In genomic region chr13:20826810-20827560, GRCh38 we compare ENCODE assay signal across 26 cellular contexts. TPM values are rescaled to one million over a fixed set of nuclear protein-coding genes. Genes with fewer than 3 reads are reported as not detected.
DNase-seq lines count a peak whose midpoint lies in the region; ATAC-seq, FAIRE-seq and TF ChIP-seq lines count a peak whose summit lies in the region.
"Had no signal": no experiment of that assay in that cellular context is flagged by ENCODE, and none has a peak within 500 bp of the region (broad histone marks: within the 10 kb centered on the region; RNA-seq: fewer than 3 reads in every experiment).

No MANE protein-coding gene starts in this region.

- ATAC-seq in GM23338: no peak
- ATAC-seq: activated T-helper 17 cell treated with anti-CD3 and anti-CD28 coated beads, Interleukin-2, amount 50 U/mL, for 72 hours; left lung; right lobe of liver; stimulated activated naive CD8-positive, alpha-beta T cell treated with anti-CD3 and anti-CD28 coated beads, Interleukin-15, Interleukin-2, amounts not matched to agents 100 U/mL and 50 U/mL, for 24 hours had no signal

- no peaks in the 10 kb centered on the region for H3K27me3 ChIP-seq in GM23338 (ENCODE audit: insufficient read depth)
- H3K27me3 ChIP-seq: left lung, right lobe of liver, thyroid gland had no signal

- H3K36me3 Mint-ChIP-seq in GM23338 (ENCODE audit: low read depth): no peaks in the 10 kb centered on the region
- peaks cover 1% of the 10 kb centered on the region for H3K36me3 Mint-ChIP-seq in mesothelial cell of epicardium
- H3K36me3 Mint-ChIP-seq: IgD-negative memory B cell had no signal

- peak; percentile 82 for FAIRE-seq in D721Med (lab: Jason Lieb, UNC)
- FAIRE-seq: bronchial epithelial cell, H1 had no signal

- peaks cover 24% of the 10 kb centered on the region for H3K79me2 ChIP-seq in GM23338 (replicated peaks; ENCODE audit: insufficient read depth)

- H3K9me3 Mint-ChIP-seq in GM23338 (no peaks in the 10 kb centered on the region), mesothelial cell of epicardium (no peaks in the 10 kb centered on the region)
- H3K9me3 Mint-ChIP-seq: activated CD4-positive, alpha-beta T cell treated with anti-CD3 and anti-CD28 coated beads, Interleukin-2, amount 10 ng/mL, durations not matched to agents 24 days and 14 days; activated T-helper 17 cell treated with anti-CD3 and anti-CD28 coated beads, Interleukin-2, amount 50 U/mL, for 72 hours; IgD-negative memory B cell had no signal

- H3K36me3 ChIP-seq in GM23338 (ENCODE audit: insufficient read depth): no peaks in the 10 kb centered on the region
- H3K36me3 ChIP-seq: left lung, right lobe of liver, thyroid gland had no signal

- H3K27me3 Mint-ChIP-seq in GM23338 (ENCODE audit: insufficient read depth, low read depth, poor library complexity) (no peaks in the 10 kb centered on the region), mesothelial cell of epicardium (ENCODE audit: low read depth) (no peaks in the 10 kb centered on the region)
- H3K27me3 Mint-ChIP-seq: activated CD4-positive, alpha-beta T cell treated with anti-CD3 and anti-CD28 coated beads, Interleukin-2, amount 10 ng/mL, durations not matched to agents 24 days and 14 days; activated T-helper 17 cell treated with anti-CD3 and anti-CD28 coated beads, Interleukin-2, amount 50 U/mL, for 72 hours; IgD-negative memory B cell had no signal

- H3K9me2 ChIP-seq in GM23338 (ENCODE audit: insufficient read depth): no peaks in the 10 kb centered on the region

- no peak for DNase-seq in D721Med (ENCODE audit: insufficient read length, low spot score)
- DNase-seq in GM23338 (ENCODE audit: low spot score): no peak
- DNase-seq in astrocyte of the spinal cord (ENCODE audit: low read depth, low spot score): peak; percentile 47
- no peak for DNase-seq in mesothelial cell of epicardium (ENCODE audit: low spot score in 2 of 2, unreplicated experiment in 2 of 2)
- DNase-seq in globus pallidus (ENCODE audit: low spot score): no peak
- no peak for DNase-seq in NCI-H510A (lab: John Stamatoyannopoulos, UW)
- no peak for DNase-seq in kidney glomerular epithelial cell (lab: John Stamatoyannopoulos, UW)
- DNase-seq in epidermal melanocyte (ENCODE audit: insufficient read length, low spot score): no peak
- DNase-seq: activated CD4-positive, alpha-beta T cell treated with anti-CD3 and anti-CD28 coated beads, Interleukin-2, amount 10 ng/mL, durations not matched to agents 24 days and 14 days; dermis blood vessel endothelial cell; foreskin melanocyte; left lung; MM.1S; NCI-H1694; NCI-H2171 treated with DMSO at 0.1 percent for 48 hours; NCI-H69; occipital lobe; right lobe of liver; stimulated activated CD4-positive, alpha-beta T cell treated with anti-CD3 and anti-CD28 coated beads, Interleukin-1b, Interleukin-23, amount 100 ng/mL, for 48 hours; stimulated activated naive CD8-positive, alpha-beta T cell treated with anti-CD3 and anti-CD28 coated beads, Interleukin-15, Interleukin-2, amounts not matched to agents 100 U/mL and 50 U/mL, for 24 hours; thyroid gland had no signal

- H3K4me2 ChIP-seq in GM23338: no peak overlapping the region

- no peak overlapping the region for H2AFZ ChIP-seq in GM23338

- H3K27ac Mint-ChIP-seq in GM23338: no peak overlapping the region
- H3K27ac Mint-ChIP-seq in mesothelial cell of epicardium: peak overlapping the region; percentile 85
- H3K27ac Mint-ChIP-seq: activated CD4-positive, alpha-beta T cell treated with anti-CD3 and anti-CD28 coated beads, Interleukin-2, amount 10 ng/mL, durations not matched to agents 24 days and 14 days; activated T-helper 17 cell treated with anti-CD3 and anti-CD28 coated beads, Interleukin-2, amount 50 U/mL, for 72 hours had no signal

- H3F3A ChIP-seq in GM23338 (replicated peaks; ENCODE audit: low read depth): no peaks in the 10 kb centered on the region

- H3K27ac ChIP-seq in GM23338 (ENCODE audit: low read depth): peak overlapping the region; percentile 15; the same call in 1 of the 2 replicates
- H3K27ac ChIP-seq: HL-60, left lung, right lobe of liver, thyroid gland had no signal

- peaks cover 18% of the 10 kb centered on the region for H3K4me1 ChIP-seq in GM23338 (ENCODE audit: insufficient read depth)

- H3K4me3 Mint-ChIP-seq in GM23338 (no peak overlapping the region), mesothelial cell of epicardium (no peak overlapping the region)
- H3K4me3 Mint-ChIP-seq: activated CD4-positive, alpha-beta T cell treated with anti-CD3 and anti-CD28 coated beads, Interleukin-2, amount 10 ng/mL, durations not matched to agents 24 days and 14 days; activated T-helper 17 cell treated with anti-CD3 and anti-CD28 coated beads, Interleukin-2, amount 50 U/mL, for 72 hours; IgD-negative memory B cell had no signal

- no peak for TF ChIP-seq CTCF in D721Med (IDR thresholded peaks at IDR 0.05; ENCODE audit: insufficient read depth, missing control alignments)
- no peak for TF ChIP-seq CTCF in GM23338 (conservative IDR thresholded peaks at IDR 0.05; ENCODE audit: low read depth in 2 of 2)
- no peak for TF ChIP-seq CTCF in astrocyte of the spinal cord (IDR thresholded peaks at IDR 0.05; ENCODE audit: low read depth, low read length)
- no peak for TF ChIP-seq CTCF in mesothelial cell of epicardium (IDR thresholded peaks at IDR 0.05; ENCODE audit: unreplicated experiment)

- peaks cover 7% of the 10 kb centered on the region; the same call in 1 of the 2 replicates for H4K20me1 ChIP-seq in GM23338 (replicated peaks; ENCODE audit: insufficient read depth)

- in situ Hi-C loops in astrocyte of the spinal cord (cut with HindIII; ENCODE audit: low sequenced_read_pairs): no loop called here

- peaks cover 24% of the 10 kb centered on the region for H3K4me1 Mint-ChIP-seq in GM23338
- peaks cover 26% of the 10 kb centered on the region for H3K4me1 Mint-ChIP-seq in mesothelial cell of epicardium

- no peak overlapping the region for H3K4me3 ChIP-seq in GM23338
- H3K4me3 ChIP-seq in astrocyte of the spinal cord (ENCODE audit: low read depth, low read length): no peak overlapping the region
- H3K4me3 ChIP-seq: left lung, right lobe of liver, thyroid gland had no signal

TF ChIP-seq in GM23338, 12 proteins besides CTCF, POLR2A, EP300 and RAD21 (continues in another document):
- TF ChIP-seq ZNF114 (CRISPR knock-in tag; IDR thresholded peaks at IDR 0.05) (no peak), STAT1 (IDR thresholded peaks at IDR 0.05; ENCODE audit: unreplicated experiment) (no peak), ETS1 (IDR thresholded peaks at IDR 0.05) (no peak), POLR2AphosphoS5 (IDR thresholded peaks at IDR 0.05; ENCODE audit: low read depth) (no peak), NANOG (IDR thresholded peaks at IDR 0.05; ENCODE audit: borderline replicate concordance) (no peak)

RNA-seq across cellular contexts. Expression of gene EEF1AKMT1, which starts 53.2 kb away (rescaled TPM):
- total RNA-seq in GM23338 (2014; rRNA removed; shearing (Covaris generic)): 2.5 and 3.2 TPM in 2 replicates
- polyA plus RNA-seq in GM23338 (2016; fragmentation: Nextera tagmentation; extraction: Ambion mirVana): 7.6 and 8.3 TPM in 2 replicates
- 9.5 to 12.4 TPM (median 10.4 TPM) in 3 replicates for total RNA-seq in mesothelial cell of epicardium
